Comparison of ENCODE assay signal across 8 cellular contexts in the genomic region with DNA sequence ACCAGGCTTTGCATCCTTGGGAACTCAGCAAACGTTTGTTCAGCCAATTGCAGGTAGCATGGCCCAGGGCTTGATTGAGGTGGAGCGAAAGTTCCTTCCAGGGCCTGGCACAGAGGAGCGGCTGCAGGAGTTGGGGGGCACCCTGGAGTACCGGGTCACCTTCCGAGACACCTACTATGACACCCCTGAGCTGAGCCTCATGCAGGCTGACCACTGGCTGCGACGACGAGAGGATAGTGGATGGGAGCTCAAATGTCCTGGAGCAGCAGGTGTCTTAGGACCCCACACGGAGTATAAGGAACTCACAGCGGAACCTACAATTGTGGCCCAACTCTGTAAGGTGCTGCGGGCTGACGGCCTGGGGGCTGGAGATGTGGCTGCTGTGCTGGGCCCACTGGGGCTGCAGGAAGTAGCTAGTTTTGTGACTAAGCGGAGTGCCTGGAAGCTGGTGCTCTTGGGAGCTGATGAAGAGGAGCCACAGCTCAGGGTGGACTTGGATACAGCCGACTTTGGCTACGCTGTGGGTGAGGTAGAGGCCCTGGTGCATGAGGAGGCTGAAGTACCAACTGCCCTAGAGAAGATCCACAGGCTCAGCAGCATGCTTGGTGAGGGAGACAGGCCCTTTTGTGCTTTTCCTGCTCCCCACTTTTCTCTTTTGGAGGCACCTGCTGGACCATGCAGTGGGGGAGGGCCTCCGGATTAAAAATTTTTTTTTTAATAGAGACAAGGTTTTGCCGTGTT. TPM values are rescaled to one million over a fixed set of nuclear protein-coding genes. Genes with fewer than 3 reads are reported as not detected.
DNase-seq lines count a peak whose midpoint lies in the region; ATAC-seq, FAIRE-seq and TF ChIP-seq lines count a peak whose summit lies in the region.

No MANE protein-coding gene starts in this region.

- no peak for TF ChIP-seq POLR2A in A549 (IDR thresholded peaks at IDR 0.05; ENCODE audit: low read length)

- CTCF ChIA-PET in A549 (lab: Yijun Ruan, JAX) = interaction anchor here (0.9 to 19.0 kb wide), 5 partner anchors 9 to 555 kb away, joined by 3 to 553 read pairs (median 5); partner anchors contain the start of gene NGDN

- no peak for FAIRE-seq in A549 (lab: Jason Lieb, UNC)

- H3K9me3 ChIP-seq in A549 = no peaks in the 10 kb centered on the region
- no peaks in the 10 kb centered on the region for H3K9me3 ChIP-seq in HUES48 (ENCODE audit: control insufficient read depth, insufficient read depth, low read length)
- no peaks in the 10 kb centered on the region for H3K9me3 ChIP-seq in lung (ENCODE audit: control insufficient read depth in 2 of 2, insufficient read depth in 1 of 2, low read length in 1 of 2)
- no peaks in the 10 kb centered on the region for H3K9me3 ChIP-seq in aorta (ENCODE audit: control insufficient read depth, low read length)

- TF ChIP-seq RAD21 in A549 (conservative IDR thresholded peaks at IDR 0.05 in 1 of 2, IDR thresholded peaks at IDR 0.05 in 1 of 2) = no peak

- in situ Hi-C loops in astrocyte of the cerebellum (cut with HindIII; ENCODE audit: low sequenced_read_pairs) = no loop called here

- peak overlapping the region; percentile 99 for H3K4me2 ChIP-seq in A549

- POLR2A ChIA-PET in A549 (lab: Yijun Ruan, JAX) = no interaction called here

- peak overlapping the region; percentile 93 for H3K4me3 ChIP-seq in A549
- peak overlapping the region; percentile 93 for H3K4me3 ChIP-seq in HUES48 (ENCODE audit: low read depth, low read length)
- peak overlapping the region; percentile 74 for H3K4me3 ChIP-seq in astrocyte of the cerebellum (ENCODE audit: low read depth, low read length)
- peak overlapping the region; percentile 79 for H3K4me3 ChIP-seq in lung
- peak overlapping the region; percentile 46 to 91 for H3K4me3 ChIP-seq in aorta (ENCODE audit: low read length in 2 of 2)

- peaks cover 16% of the 10 kb centered on the region; the same call in 2 of the 3 replicates for H3K4me1 ChIP-seq in A549
- peaks cover 21% of the 10 kb centered on the region for H3K4me1 ChIP-seq in HUES48 (ENCODE audit: control insufficient read depth, insufficient read depth, low read length)
- peaks cover 0 to 5% of the 10 kb centered on the region in 2 donors for H3K4me1 ChIP-seq in lung (ENCODE audit: control insufficient read depth in 2 of 2, insufficient read depth in 2 of 2, low read length in 2 of 2)
- no peaks in the 10 kb centered on the region for H3K4me1 ChIP-seq in aorta (ENCODE audit: control insufficient read depth in 1 of 2, insufficient read depth in 2 of 2, low read length in 2 of 2)
- no peaks in the 10 kb centered on the region for H3K4me1 ChIP-seq in foreskin keratinocyte

- H3K27ac ChIP-seq in A549 (peak overlapping the region; percentile 98 to 100), HUES48 (ENCODE audit: low read depth, low read length) (no peak overlapping the region), lung (ENCODE audit: low read depth in 1 of 2, low read length in 1 of 2) (peak overlapping the region; percentile 97 to 98), aorta (ENCODE audit: low read depth in 1 of 2, low read length in 2 of 2) (peak overlapping the region; percentile 29 to 70), foreskin keratinocyte (no peak overlapping the region)

- no peak for DNase-seq in A549 (ENCODE audit: low read depth in 1 of 2, low spot score in 1 of 2)
- DNase-seq in astrocyte of the cerebellum (ENCODE audit: low read depth) = no peak
- no peak for DNase-seq in lung (ENCODE audit: low spot score)
- DNase-seq in aorta = peak in 1 of 2 donors; percentile 73
- DNase-seq in foreskin keratinocyte = no peak
- no peak for DNase-seq in stimulated activated CD4-positive, alpha-beta T cell treated with anti-CD3 and anti-CD28 coated beads, Interleukin-4, amount 100 ng/mL, for 4 hours

- no peaks in the 10 kb centered on the region for H3K27me3 ChIP-seq in HUES48 (ENCODE audit: control insufficient read depth, insufficient read depth, low read length)
- H3K27me3 ChIP-seq in lung (ENCODE audit: control insufficient read depth, insufficient read depth) = no peaks in the 10 kb centered on the region
- H3K27me3 ChIP-seq in aorta (ENCODE audit: control insufficient read depth in 1 of 2, insufficient read depth in 2 of 2, low read length in 1 of 2) = no peaks in the 10 kb centered on the region
- H3K27me3 ChIP-seq in foreskin keratinocyte = no peaks in the 10 kb centered on the region

- WGBS in A549 (ENCODE audit: missing lambda C conversion rate) = 45% methylated on average over 16 of the region's 17 CpGs
- 47 to 58% methylated on average over 17 of the region's 17 CpGs for WGBS in lung, 2 donors
- WGBS in aorta, 2 donors = 47 to 48% methylated on average over 17 of the region's 17 CpGs

- H3K36me3 ChIP-seq in HUES48 (ENCODE audit: control insufficient read depth, insufficient read depth, low read length) (peaks cover 42% of the 10 kb centered on the region), lung (ENCODE audit: control insufficient read depth in 2 of 2, insufficient read depth in 2 of 2, low read length in 2 of 2) (peaks cover 0 to 23% of the 10 kb centered on the region in 2 donors), aorta (ENCODE audit: control insufficient read depth in 1 of 2, insufficient read depth in 2 of 2, low read length in 1 of 2) (no peaks in the 10 kb centered on the region)

- no peak for ATAC-seq in A549
- no peak for ATAC-seq in lung (ENCODE audit: insufficient read depth, low FRiP score)
- no peak for ATAC-seq in aorta (ENCODE audit: low FRiP score)
- no peak for ATAC-seq in foreskin keratinocyte
- no peak for ATAC-seq in GM21723 (IDR thresholded peaks at IDR 0.05; ENCODE audit: unreplicated experiment)

- TF ChIP-seq CTCF in A549 (IDR thresholded peaks at IDR 0.05) = no peak
- no peak for TF ChIP-seq CTCF in astrocyte of the cerebellum (IDR thresholded peaks at IDR 0.05; ENCODE audit: low read depth, low read length, missing control alignments)
- no peak for TF ChIP-seq CTCF in lung (IDR thresholded peaks at IDR 0.05; ENCODE audit: control extremely low read depth, extremely low read depth)
- no peak for TF ChIP-seq CTCF in foreskin keratinocyte (conservative IDR thresholded peaks at IDR 0.05)

- H3K9ac ChIP-seq in HUES48 (ENCODE audit: low read depth, low read length) = peak overlapping the region; percentile 90; the same call in 1 of the 2 replicates

- TF ChIP-seq EP300 in A549 (IDR thresholded peaks at IDR 0.05) = no peak

- intact Hi-C loops in aorta (cut with DNase I) = loop anchor here (2.0 to 10.0 kb wide), 2 partner anchors 88 to 232 kb away; partner anchors contain the start of genes NGDN (in 1 of the 2) and PABPN1 (in 1 of the 2)

TF ChIP-seq in A549, 52 proteins besides CTCF, POLR2A, EP300 and RAD21:
- TF ChIP-seq CHD4 (IDR thresholded peaks at IDR 0.05; ENCODE audit: borderline replicate concordance) (no peak), RNF2 (IDR thresholded peaks at IDR 0.05; ENCODE audit: borderline replicate concordance, low read depth) (no peak), FOSB (CRISPR knock-in tag; IDR thresholded peaks at IDR 0.05) (no peak)

RNA-seq across cellular contexts. Expression of gene THTPA, which starts 0.8 kb away (rescaled TPM):
- polyA plus RNA-seq in A549 (2011; rRNA removed) (8.1 and 15.3 TPM in 2 replicates), A549 (2017; fragmentation: RNase III; extraction: RNeasy Plus Mini Kit Qiagen cat#74134 plus additional on column Dnase treatment) (21.0 to 24.0 TPM (median 23.9 TPM) in 3 replicates), lung (10 to 100 TPM in 1 of 2 donors, 1 to 10 TPM in 1; 7.7 to 17.6 TPM), aorta (10 to 100 TPM; 14.0 to 24.0 TPM), foreskin keratinocyte (6.5 and 7.5 TPM in 2 replicates)
- polyA plus RNA-seq in A549 (2012; cell fraction: cytosol; rRNA removed) = 15.3 and 16.9 TPM in 2 replicates
- polyA plus RNA-seq in A549 (2012; cell fraction: nucleus; rRNA removed) = 20.6 and 26.5 TPM in 2 replicates
- polyA minus RNA-seq in A549 (2011; rRNA and poly(A)+ RNA removed) = 12.2 and 12.5 TPM in 2 replicates
- total RNA-seq in lung (10 to 100 TPM; 10.7 to 22.1 TPM), aorta (10 to 100 TPM; 13.0 to 13.7 TPM), foreskin keratinocyte (4.0 and 6.0 TPM in 2 replicates)

RNA-seq across cellular contexts. Expression of gene ZFHX2, which starts 5.3 kb away (rescaled TPM):
- 0.34 and 0.66 TPM in 2 replicates for polyA plus RNA-seq in A549 (2011; rRNA removed)
- 0.12 and 0.19 TPM in 2 replicates for polyA plus RNA-seq in A549 (2012; cell fraction: cytosol; rRNA removed)
- polyA plus RNA-seq in A549 (2012; cell fraction: nucleus; rRNA removed) = 0.42 TPM in 2 replicates
- polyA plus RNA-seq in A549 (2017; fragmentation: RNase III; extraction: RNeasy Plus Mini Kit Qiagen cat#74134 plus additional on column Dnase treatment) = 0.88 to 1.3 TPM (median 1.1 TPM) in 3 replicates
- 0.79 and 1.5 TPM in 2 replicates for polyA minus RNA-seq in A549 (2011; rRNA and poly(A)+ RNA removed)
- 1 to 10 TPM in 1 of 2 donors, under 1 TPM in 1; 0.82 to 4.5 TPM for total RNA-seq in lung
- under 1 TPM; 0.50 to 0.67 TPM for polyA plus RNA-seq in lung
- total RNA-seq in aorta = 1 to 10 TPM; 1.5 to 4.0 TPM
- polyA plus RNA-seq in aorta = 1 to 10 TPM in 1 of 2 donors, under 1 TPM in 1; 0.13 to 2.1 TPM
- 0.32 and 0.44 TPM in 2 replicates for total RNA-seq in foreskin keratinocyte
- polyA plus RNA-seq in foreskin keratinocyte = 0.33 and 0.76 TPM in 2 replicates

RNA-seq across cellular contexts. Expression of gene AP1G2, which starts 10.7 kb away (rescaled TPM):
- 83.7 and 122 TPM in 2 replicates for polyA plus RNA-seq in A549 (2011; rRNA removed)
- 110 and 119 TPM in 2 replicates for polyA plus RNA-seq in A549 (2012; cell fraction: cytosol; rRNA removed)
- 819 and 947 TPM in 2 replicates for polyA plus RNA-seq in A549 (2012; cell fraction: nucleus; rRNA removed)
- 60.3 to 83.9 TPM (median 80.6 TPM) in 3 replicates for polyA plus RNA-seq in A549 (2017; fragmentation: RNase III; extraction: RNeasy Plus Mini Kit Qiagen cat#74134 plus additional on column Dnase treatment)
- polyA minus RNA-seq in A549 (2011; rRNA and poly(A)+ RNA removed) = 151 and 171 TPM in 2 replicates
- total RNA-seq in lung = 100 to 1,000 TPM in 1 of 2 donors, 10 to 100 TPM in 1; 48.0 to 104 TPM
- polyA plus RNA-seq in lung = 100 to 1,000 TPM in 1 of 2 donors, 10 to 100 TPM in 1; 59.2 to 106 TPM
- 10 to 100 TPM; 36.9 to 78.6 TPM for total RNA-seq in aorta
- 10 to 100 TPM; 17.5 to 75.7 TPM for polyA plus RNA-seq in aorta
- total RNA-seq in foreskin keratinocyte = 79.0 and 80.6 TPM in 2 replicates
- polyA plus RNA-seq in foreskin keratinocyte = 89.8 and 91.1 TPM in 2 replicates

RNA-seq across cellular contexts. Expression of gene JPH4, which starts 21.7 kb away (rescaled TPM):
- 0.03 and 0.05 TPM in 2 replicates for polyA plus RNA-seq in A549 (2011; rRNA removed)
- 0.01 and 0.03 TPM in 2 replicates for polyA plus RNA-seq in A549 (2012; cell fraction: cytosol; rRNA removed)
- polyA plus RNA-seq in A549 (2012; cell fraction: nucleus; rRNA removed) = 0.06 and 0.11 TPM in 2 replicates
- 0.03 TPM in 1 of 3 replicates, not detected in the others for polyA plus RNA-seq in A549 (2017; fragmentation: RNase III; extraction: RNeasy Plus Mini Kit Qiagen cat#74134 plus additional on column Dnase treatment)
- polyA minus RNA-seq in A549 (2011; rRNA and poly(A)+ RNA removed) = 0.04 and 0.10 TPM in 2 replicates
- total RNA-seq in lung = 1 to 10 TPM in 1 of 2 donors, under 1 TPM in 1; 0.23 to 3.1 TPM
- polyA plus RNA-seq in lung = 1 to 10 TPM in 1 of 2 donors, under 1 TPM in 1; 0.44 to 1.6 TPM
- total RNA-seq in aorta = 1 to 10 TPM; 1.5 to 1.7 TPM
- polyA plus RNA-seq in aorta = under 1 TPM in 1 of 2 donors, not detected in 1; 0.23 TPM
- not detected in 2 replicates for total RNA-seq in foreskin keratinocyte
- polyA plus RNA-seq in foreskin keratinocyte = 0.02 TPM in 1 of 2 replicates, not detected in the other

Comparison
In these comparisons a context has a peak if more than half of its experiments do, and no peak if none do; other contexts are left out.
1. H3K27ac ChIP-seq: peak in A549 (2 of 2), lung (2 of 2) and aorta (2 of 2); none in HUES48 (single experiment) and foreskin keratinocyte (single experiment).
2. Peak in every context shown above with its lines, with median percentiles within 50 percentile points of each other: H3K4me3 ChIP-seq.